In the genomic region with DNA sequence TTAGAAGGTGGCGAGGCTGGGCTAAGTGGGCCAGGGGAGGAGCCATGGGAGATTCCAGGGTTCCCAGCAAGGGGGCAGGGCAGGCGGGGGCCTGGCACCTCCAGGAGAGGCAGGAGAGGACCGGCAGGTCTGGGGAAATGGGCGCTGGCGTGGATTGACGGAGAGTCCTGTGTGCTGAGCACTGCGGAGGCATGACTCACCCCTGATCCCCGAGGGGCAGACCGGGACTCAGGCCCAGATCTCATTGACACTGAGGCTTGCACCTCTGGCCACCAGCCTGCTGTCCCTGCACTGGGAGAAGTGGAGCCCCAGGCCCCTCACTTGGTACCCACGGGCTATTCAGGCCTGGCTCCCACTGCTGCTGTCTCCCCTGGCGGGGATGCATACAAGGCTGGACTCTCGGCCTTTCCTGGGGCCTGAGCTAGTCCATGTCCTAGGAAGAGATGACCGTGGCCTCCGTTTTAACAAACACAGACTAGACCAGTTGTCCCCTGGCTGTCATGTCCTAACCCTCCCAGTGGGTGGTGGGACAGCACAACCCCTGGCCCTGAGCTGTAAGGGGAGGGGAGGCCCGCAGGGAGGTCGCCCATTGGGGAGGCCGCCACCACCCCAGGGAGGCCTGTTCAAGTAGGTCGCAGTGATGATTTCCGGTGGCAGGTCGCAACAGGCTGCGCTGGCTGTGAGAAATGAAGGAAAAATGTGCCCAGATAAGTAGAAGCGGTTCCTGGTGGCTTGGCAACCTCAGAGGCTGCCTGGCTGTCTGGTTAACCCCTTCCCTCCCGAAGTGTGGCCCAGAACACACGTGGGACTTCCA, we compare ENCODE assay signal across 9 cellular contexts. TPM values are rescaled to one million over a fixed set of nuclear protein-coding genes. Genes with fewer than 3 reads are reported as not detected.
DNase-seq lines count a peak whose midpoint lies in the region; ATAC-seq and TF ChIP-seq lines count a peak whose summit lies in the region.
"Had no signal": no experiment of that assay in that cellular context is flagged by ENCODE, and none has a peak within 500 bp of the region (broad histone marks: within the 10 kb centered on the region; RNA-seq: fewer than 3 reads in every experiment).

No MANE protein-coding gene starts in this region.

- CTCF ChIA-PET in RWPE1 (lab: Yijun Ruan, JAX): interaction anchor here (0.7 to 1.4 kb wide), 3 partner anchors 25 to 51 kb away, joined by 3 to 7 read pairs (median 5); no protein-coding TSS in a partner anchor

- POLR2A ChIA-PET in RWPE1 (lab: Yijun Ruan, JAX; ENCODE audit: low non-redundant PET): no interaction called here

- no peaks in the 10 kb centered on the region for H3K27me3 ChIP-seq in foreskin keratinocyte

- TF ChIP-seq CTCF in RWPE1 (conservative IDR thresholded peaks at IDR 0.05; ENCODE audit: low read depth) (no peak), foreskin keratinocyte (conservative IDR thresholded peaks at IDR 0.05) (peak; percentile 40), GM20000 (IDR thresholded peaks at IDR 0.05; ENCODE audit: extremely low read depth, missing control alignments) (no peak), GM13976 (IDR thresholded peaks at IDR 0.05; ENCODE audit: borderline replicate concordance, control extremely low read depth, extremely low read depth, insufficient read depth, missing control alignments) (no peak)

- in situ Hi-C loops in GM13976 (cut with MboI; ENCODE audit: low sequenced_read_pairs, unreplicated experiment): no loop called here

- DNase-seq in ELR (ENCODE audit: low read depth): peak; percentile 80
- peak; percentile 86 for DNase-seq in RWPE1 (ENCODE audit: low spot score)
- DNase-seq in foreskin keratinocyte: peak; percentile 80 to 91
- DNase-seq in sciatic nerve (ENCODE audit: low spot score): peak; percentile 80
- DNase-seq in GM20000 (ENCODE audit: low spot score): no peak
- no peak for DNase-seq in GM13976 (ENCODE audit: low spot score)
- DNase-seq in activated CD4-positive, alpha-beta T cell treated with anti-CD3 and anti-CD28 coated beads, Interleukin-2, amount 50 U/mL, for 4 hours: no peak
- DNase-seq: activated CD4-positive, alpha-beta T cell treated with anti-CD3 and anti-CD28 coated beads for 1 hour had no signal

- peak overlapping the region; percentile 97 for H3K27ac ChIP-seq in RWPE1
- peak overlapping the region; percentile 80 for H3K27ac ChIP-seq in foreskin keratinocyte

- H3K4me1 ChIP-seq in foreskin keratinocyte: peaks cover 35% of the 10 kb centered on the region

- intact Hi-C loops in sciatic nerve (cut with DNase I): no loop called here

- ATAC-seq in foreskin keratinocyte (peak; percentile 83), sciatic nerve (peak; percentile 94), GM19328 (IDR thresholded peaks at IDR 0.05; ENCODE audit: unreplicated experiment) (no peak)

RNA-seq across cellular contexts. Expression of a gene that starts 39.7 kb away (rescaled TPM):
- total RNA-seq in foreskin keratinocyte (33.2 and 40.9 TPM in 2 replicates), sciatic nerve (0.09 TPM)
- polyA plus RNA-seq in foreskin keratinocyte: 18.9 and 23.8 TPM in 2 replicates

Comparison
In these comparisons a context has a peak if more than half of its experiments do, and no peak if none do; other contexts are left out.
1. DNase-seq: peak in ELR (single experiment), RWPE1 (single experiment), foreskin keratinocyte (2 of 2) and sciatic nerve (single experiment); none in GM20000 (single experiment), GM13976 (single experiment) and activated CD4-positive, alpha-beta T cell treated with anti-CD3 and anti-CD28 coated beads, Interleukin-2, amount 50 U/mL, for 4 hours (0 of 2).
2. RNA of a gene that starts 39.7 kb away (total RNA-seq): 33.2 to 40.9 TPM in foreskin keratinocyte; 0.09 TPM in sciatic nerve (single experiment); every median in the first group is over 10 times any median in the second.